Comparison of ENCODE assay signal across 23 cellular contexts in genomic region chr14:22210906-22211305, GRCh38.
"Had no signal": no experiment of that assay in that cellular context is flagged by ENCODE, and none has a peak within 500 bp of the region (broad histone marks: within the 10 kb centered on the region; RNA-seq: fewer than 3 reads in every experiment).

No MANE protein-coding gene starts in this region.

- H3K27ac ChIP-seq: HL-60, KMS-11, SJSA1, SK-N-MC had no signal

- DNase-seq: Kasumi-1, NCI-H1092 treated with DMSO at 0.1 percent for 48 hours, NCI-H1436, NCI-H187, NCI-H2029, NCI-H2081 treated with DMSO at 0.1 percent for 48 hours, NCI-H2171, NCI-H226, NCI-H446, NCI-H510A, NCI-H524 treated with DMSO at 0.1 percent for 48 hours, NCI-H69, NCI-H774, PC-3, Right ventricle myocardium superior, SIG-M5 had no signal

- H3K4me1 Mint-ChIP-seq: IgD-negative memory B cell had no signal

- H3K27me3 ChIP-seq: SJSA1 had no signal

- H3K36me3 ChIP-seq: SJSA1 had no signal

- H3K9me3 Mint-ChIP-seq: IgD-negative memory B cell had no signal

- H3K4me3 Mint-ChIP-seq: IgD-negative memory B cell had no signal

- H3K9ac ChIP-seq: KMS-11 had no signal

- H3K27ac Mint-ChIP-seq: IgD-negative memory B cell had no signal

- H3K36me3 Mint-ChIP-seq: IgD-negative memory B cell had no signal

- H3K9me3 ChIP-seq: SJSA1 had no signal

- H3K4me1 ChIP-seq: SJSA1 had no signal

- H3K4me2 ChIP-seq: KMS-11 had no signal

- ATAC-seq: K562, Panc1, PC-3 had no signal

- H3K4me3 ChIP-seq: K562, SJSA1, SK-N-MC had no signal
